22 cellular contexts compared by ENCODE assay signal in genomic region chr14:68836093-68836492, GRCh38.
"Had no signal": no experiment of that assay in that cellular context is flagged by ENCODE, and none has a peak within 500 bp of the region (broad histone marks: within the 10 kb centered on the region; RNA-seq: fewer than 3 reads in every experiment).

No MANE protein-coding gene starts in this region.

- H3K27ac Mint-ChIP-seq: T-cell had no signal

- DNase-seq: IMR-90, Kasumi-1, MM.1S, NCI-H1092 treated with DMSO at 0.1 percent for 48 hours, NCI-H1436, NCI-H187, NCI-H2029, NCI-H2081 treated with DMSO at 0.1 percent for 48 hours, NCI-H2171, NCI-H226, NCI-H446, NCI-H510A, NCI-H524 treated with DMSO at 0.1 percent for 48 hours, NCI-H69, NCI-H774, PC-3, SHP77, SK-N-SH, SW 1271, T-cell had no signal

- H3K27me3 Mint-ChIP-seq: T-cell had no signal

- FAIRE-seq: K562 had no signal

- ATAC-seq: K562, Panc1, PC-3, T-cell had no signal

- H3K4me3 Mint-ChIP-seq: T-cell had no signal
